Comparison of ENCODE assay signal across 22 cellular contexts in the genomic region with DNA sequence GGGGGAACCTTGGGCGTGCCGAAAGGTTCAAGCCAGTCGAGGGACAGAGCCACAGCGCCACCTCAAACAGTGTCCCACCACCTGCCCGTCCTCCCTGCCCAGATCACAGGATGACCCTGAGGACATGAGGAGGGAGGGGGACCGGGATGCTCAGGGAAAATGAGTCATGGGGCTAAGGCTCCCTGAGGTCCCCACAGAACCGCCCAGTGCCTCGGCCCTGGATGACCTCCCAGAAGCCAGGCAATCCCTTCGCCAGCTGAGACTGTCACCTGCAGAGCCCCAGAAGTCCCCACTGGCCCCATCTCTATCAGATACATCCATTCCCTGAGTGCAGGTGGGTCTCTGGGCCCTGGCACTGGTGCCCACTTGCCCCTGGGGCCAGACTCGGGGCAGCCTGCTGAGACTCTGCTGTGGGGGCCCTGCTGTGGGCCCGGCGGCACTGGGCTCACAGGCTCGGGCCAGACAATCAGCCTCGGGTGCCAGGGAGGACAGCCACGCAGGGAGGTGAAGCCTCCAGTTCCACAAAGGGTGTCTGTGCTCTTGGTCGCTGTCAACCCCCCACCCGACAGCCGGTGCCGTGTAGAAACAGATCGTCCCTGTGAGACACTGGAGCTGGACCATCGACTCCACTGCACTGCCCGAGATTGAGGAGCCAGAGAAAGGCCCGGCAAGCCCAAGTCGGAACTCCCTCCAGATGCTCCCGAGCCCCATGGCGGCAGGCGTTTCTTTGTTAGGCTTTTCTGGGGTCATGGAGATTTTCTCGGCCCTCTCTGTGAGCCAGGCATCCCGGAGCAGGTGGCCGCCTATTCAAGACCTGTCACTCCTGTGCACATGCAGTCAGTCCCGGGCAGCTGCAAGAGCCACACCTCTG. TPM values are rescaled to one million over a fixed set of nuclear protein-coding genes. Genes with fewer than 3 reads are reported as not detected.
DNase-seq lines count a peak whose midpoint lies in the region; ATAC-seq and TF ChIP-seq lines count a peak whose summit lies in the region.
"Had no signal": no experiment of that assay in that cellular context is flagged by ENCODE, and none has a peak within 500 bp of the region (broad histone marks: within the 10 kb centered on the region; RNA-seq: fewer than 3 reads in every experiment).

No MANE protein-coding gene starts in this region.

- BruUV-seq in OCI-LY7 (replicated peaks; lab: Mats Ljungman, UMichigan) = no TSS peak

- POLR2A ChIA-PET in OCI-LY7 (lab: Charles Lee) = no interaction called here

- CTCF ChIA-PET in OCI-LY7 (lab: Charles Lee; ENCODE audit: unreplicated experiment) = no interaction called here

- H3K9me2 ChIP-seq in OCI-LY7 (ENCODE audit: insufficient read depth, low read length) = no peaks in the 10 kb centered on the region

- no peak for TF ChIP-seq POLR2A in gastrocnemius medialis (IDR thresholded peaks at IDR 0.05)

- ATAC-seq in Right ventricle myocardium superior (ENCODE audit: poor library complexity) (peak; percentile 16), gastrocnemius medialis (no peak), SK-N-SH treated with all-trans-retinoic acid at 6 μM for 48 hours (no peak; the same call in 2 of the 3 replicates), GM21786 (IDR thresholded peaks at IDR 0.05; ENCODE audit: unreplicated experiment) (no peak)
- ATAC-seq: stimulated activated naive CD8-positive, alpha-beta T cell treated with anti-CD3 and anti-CD28 coated beads, Interleukin-15, Interleukin-2, amounts not matched to agents 100 U/mL and 50 U/mL, for 24 hours; T-helper 17 cell had no signal

- H3K27me3 ChIP-seq in right atrium auricular region = no peaks in the 10 kb centered on the region
- H3K27me3 ChIP-seq in left ventricle myocardium inferior (ENCODE audit: low read depth) = no peaks in the 10 kb centered on the region
- H3K27me3 ChIP-seq in gastrocnemius medialis = no peaks in the 10 kb centered on the region
- H3K27me3 ChIP-seq: BLaER1, dorsolateral prefrontal cortex had no signal

- H2AFZ ChIP-seq in OCI-LY7 (ENCODE audit: low read length) = no peak overlapping the region

- H3K4me1 ChIP-seq in right atrium auricular region = peaks cover 0 to 41% of the 10 kb centered on the region in 2 donors
- peaks cover 62% of the 10 kb centered on the region for H3K4me1 ChIP-seq in left ventricle myocardium inferior
- H3K4me1 ChIP-seq in gastrocnemius medialis = peaks cover 0 to 15% of the 10 kb centered on the region in 2 donors
- no peaks in the 10 kb centered on the region for H3K4me1 ChIP-seq in OCI-LY7 (ENCODE audit: insufficient read depth, low read length, poor library complexity, severe bottlenecking)
- H3K4me1 ChIP-seq: BLaER1, Caco-2 had no signal

- TF ChIP-seq CTCF in right atrium auricular region (IDR thresholded peaks at IDR 0.05) (no peak), left ventricle myocardium inferior (IDR thresholded peaks at IDR 0.05; ENCODE audit: borderline replicate concordance) (no peak), gastrocnemius medialis (IDR thresholded peaks at IDR 0.05 in 4 of 5, conservative IDR thresholded peaks at IDR 0.05 in 1 of 5) (no peak), OCI-LY7 (conservative IDR thresholded peaks at IDR 0.05; ENCODE audit: low read length) (no peak)

- H3K36me3 ChIP-seq in right atrium auricular region (peaks cover 61% of the 10 kb centered on the region), left ventricle myocardium inferior (peaks cover 48% of the 10 kb centered on the region), gastrocnemius medialis (peaks cover 0 to 11% of the 10 kb centered on the region in 2 donors), OCI-LY7 (ENCODE audit: insufficient read depth, low read length) (no peaks in the 10 kb centered on the region)

- H4K20me1 ChIP-seq in OCI-LY7 (ENCODE audit: insufficient read depth, low read length) = no peaks in the 10 kb centered on the region
- H4K20me1 ChIP-seq: BLaER1 had no signal

- H3K9me3 ChIP-seq in right atrium auricular region (no peaks in the 10 kb centered on the region), left ventricle myocardium inferior (replicated peaks) (no peaks in the 10 kb centered on the region), gastrocnemius medialis (no peaks in the 10 kb centered on the region), OCI-LY7 (ENCODE audit: low read length) (no peaks in the 10 kb centered on the region)
- H3K9me3 ChIP-seq: BLaER1, Caco-2 had no signal

- H3K4me3 ChIP-seq in right atrium auricular region (no peak overlapping the region), left ventricle myocardium inferior (no peak overlapping the region), gastrocnemius medialis (no peak overlapping the region), OCI-LY7 (ENCODE audit: low read depth, low read length, poor library complexity, severe bottlenecking) (no peak overlapping the region)
- H3K4me3 ChIP-seq: BLaER1, SK-N-MC had no signal

- intact Hi-C loops in Right ventricle myocardium superior (cut with DNase I) (no loop called here), left ventricle myocardium inferior (cut with micrococcal nuclease) (no loop called here), gastrocnemius medialis (cut with DNase I; ENCODE audit: low total_unique reads) (no loop called here), OCI-LY7 (cut with micrococcal nuclease; ENCODE audit: unreplicated experiment) (no loop called here)

- no peak overlapping the region for H3K4me2 ChIP-seq in OCI-LY7 (ENCODE audit: low read length)
- H3K4me2 ChIP-seq: BLaER1 had no signal

- in situ Hi-C loops in gastrocnemius medialis (cut with MboI; ENCODE audit: low sequenced_read_pairs in 4 of 4) = loop anchor here in 2 of 4 donors (25.0 kb wide), 3 partner anchors 412 to 613 kb away; partner anchors contain the start of genes BPHL (in 1 of the 2) and ECI2 (in 1 of the 2)

- H3K27ac ChIP-seq in right atrium auricular region = peak overlapping the region in 1 of 2 donors; percentile 26
- H3K27ac ChIP-seq in left ventricle myocardium inferior (replicated peaks) = peak overlapping the region; percentile 78
- peak overlapping the region; percentile 11 to 50 (median 35) for H3K27ac ChIP-seq in gastrocnemius medialis
- H3K27ac ChIP-seq in OCI-LY7 (ENCODE audit: low read depth, low read length, poor library complexity, severe bottlenecking) = no peak overlapping the region
- H3K27ac ChIP-seq: BLaER1, SK-N-MC had no signal

- DNase-seq in Right ventricle myocardium superior (no peak), right atrium auricular region (ENCODE audit: low spot score) (no peak), left ventricle myocardium inferior (no peak), gastrocnemius medialis (no peak), OCI-LY7 (ENCODE audit: low spot score) (no peak), T-helper 9 cell (no peak)
- DNase-seq: activated CD8-positive, alpha-beta memory T cell treated with anti-CD3 and anti-CD28 coated beads for 24 hours; activated T-cell treated with anti-CD3 and anti-CD28 coated beads, Interleukin-2, amount 50 U/mL, for 24 hours; caudate nucleus; DND-41; HCEC 1CT; NCI-H1048; NCI-H187 treated with DMSO at 0.1 percent for 48 hours; NCI-H526; stimulated activated naive CD8-positive, alpha-beta T cell treated with anti-CD3 and anti-CD28 coated beads, Interleukin-15, Interleukin-2, amounts not matched to agents 100 U/mL and 50 U/mL, for 24 hours; T-helper 17 cell had no signal

- H3K79me2 ChIP-seq in OCI-LY7 (ENCODE audit: insufficient read depth, low read depth, low read length) = no peaks in the 10 kb centered on the region

TF ChIP-seq in SK-N-SH treated with all-trans-retinoic acid at 6 μM for 48 hours, 23 proteins besides CTCF, POLR2A, EP300 and RAD21 (continues in another document):
- TF ChIP-seq BACH2 (CRISPR knock-in tag; IDR thresholded peaks at IDR 0.05; ENCODE audit: borderline replicate concordance) (no peak), ZNF8 (CRISPR knock-in tag; IDR thresholded peaks at IDR 0.05) (no peak), ZNF70 (CRISPR knock-in tag; IDR thresholded peaks at IDR 0.05) (no peak), ZC3H10 (CRISPR knock-in tag; IDR thresholded peaks at IDR 0.05) (no peak), TCF4 (CRISPR knock-in tag; IDR thresholded peaks at IDR 0.05; ENCODE audit: borderline replicate concordance) (no peak), TOX (CRISPR knock-in tag; IDR thresholded peaks at IDR 0.05; ENCODE audit: borderline replicate concordance) (no peak)
- TF ChIP-seq, protein P1, sequence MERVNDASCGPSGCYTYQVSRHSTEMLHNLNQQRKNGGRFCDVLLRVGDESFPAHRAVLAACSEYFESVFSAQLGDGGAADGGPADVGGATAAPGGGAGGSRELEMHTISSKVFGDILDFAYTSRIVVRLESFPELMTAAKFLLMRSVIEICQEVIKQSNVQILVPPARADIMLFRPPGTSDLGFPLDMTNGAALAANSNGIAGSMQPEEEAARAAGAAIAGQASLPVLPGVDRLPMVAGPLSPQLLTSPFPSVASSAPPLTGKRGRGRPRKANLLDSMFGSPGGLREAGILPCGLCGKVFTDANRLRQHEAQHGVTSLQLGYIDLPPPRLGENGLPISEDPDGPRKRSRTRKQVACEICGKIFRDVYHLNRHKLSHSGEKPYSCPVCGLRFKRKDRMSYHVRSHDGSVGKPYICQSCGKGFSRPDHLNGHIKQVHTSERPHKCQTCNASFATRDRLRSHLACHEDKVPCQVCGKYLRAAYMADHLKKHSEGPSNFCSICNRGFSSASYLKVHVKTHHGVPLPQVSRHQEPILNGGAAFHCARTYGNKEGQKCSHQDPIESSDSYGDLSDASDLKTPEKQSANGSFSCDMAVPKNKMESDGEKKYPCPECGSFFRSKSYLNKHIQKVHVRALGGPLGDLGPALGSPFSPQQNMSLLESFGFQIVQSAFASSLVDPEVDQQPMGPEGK (CRISPR knock-in tag; IDR thresholded peaks at IDR 0.05; ENCODE audit: borderline replicate concordance) = no peak

RNA-seq across cellular contexts. Expression of gene PXDC1, which starts 26.1 kb away (rescaled TPM):
- total RNA-seq in Right ventricle myocardium superior = 24.3 TPM
- total RNA-seq in right atrium auricular region = 10 to 100 TPM; 43.5 to 77.2 TPM
- total RNA-seq in left ventricle myocardium inferior = 25.2 TPM
- 10 to 100 TPM in 3 of 4 donors, 1 to 10 TPM in 1; 8.8 to 47.1 (median 19.6) TPM for total RNA-seq in gastrocnemius medialis
- total RNA-seq in OCI-LY7 (2014; rRNA removed; shearing (Covaris generic)) = not detected in 2 replicates
- total RNA-seq in OCI-LY7 (2022) = not detected in 2 replicates

Comparison
In these comparisons a context has a peak if more than half of its experiments do, and no peak if none do; other contexts are left out.
1. RNA of gene PXDC1, which starts 26.1 kb away (total RNA-seq): 43.5 to 77.2 TPM in right atrium auricular region, 25.2 TPM in left ventricle myocardium inferior (single experiment), 24.3 TPM in Right ventricle myocardium superior (single experiment) and 8.8 to 47.1 TPM in gastrocnemius medialis; not detected in OCI-LY7; every median in the first group is over 4 times any median in the second.